In genomic region chr19:51702754-51703654, GRCh38 we compare ENCODE assay signal across 8 cellular contexts. TPM values are rescaled to one million over a fixed set of nuclear protein-coding genes. Genes with fewer than 3 reads are reported as not detected.
A peak's percentile ranks its signal among the peaks of the same experiment; 100 is the strongest.
DNase-seq lines count a peak whose midpoint lies in the region; ATAC-seq and TF ChIP-seq lines count a peak whose summit lies in the region.

No MANE protein-coding gene starts in this region.

- CTCF ChIA-PET in PC-9 (lab: Charles Lee): no interaction called here

- intact Hi-C loops in PC-9 (cut with micrococcal nuclease; ENCODE audit: unreplicated experiment): loop anchor here (1.0 to 10.0 kb wide), 4 partner anchors 14 to 336 kb away; partner anchors contain the start of genes CLDND2, ETFB and ZNF613

- BruUV-seq in PC-9 (replicated peaks; lab: Mats Ljungman, UMichigan): no TSS peak

- DNase-seq in CD4-positive, CD25-positive, alpha-beta regulatory T cell: no peak
- DNase-seq in PC-9 (peak in 1 of 2 experiments; percentile 59), epithelial cell of prostate (ENCODE audit: low read depth, low spot score) (no peak), NOMO-1 treated with DMSO at 0.1 percent for 48 hours (lab: John Stamatoyannopoulos, UW; ENCODE audit: unreplicated experiment) (no peak), AG08395 (ENCODE audit: low spot score) (no peak)
- no peak for DNase-seq in natural killer cell treated with Interleukin-12 subunit alpha and Interleukin-12 subunit beta and Interleukin-15 and Interleukin-18, amount 100 ng/mL, for 72 hours (ENCODE audit: low spot score)

- POLR2A ChIA-PET in PC-9 (lab: Charles Lee; ENCODE audit: unreplicated experiment): interaction anchor here (0.6 to 0.8 kb wide), 4 partner anchors 12 to 132 kb away, joined by 3 to 35 read pairs (median 8); partner anchors contain the start of gene ZNF175

- H3K4me3 Mint-ChIP-seq in CD4-positive, CD25-positive, alpha-beta regulatory T cell: peak overlapping the region; percentile 88 to 97 (median 92)
- peak overlapping the region; percentile 90 for H3K4me3 Mint-ChIP-seq in natural killer cell treated with Interleukin-12 subunit alpha and Interleukin-12 subunit beta and Interleukin-15 and Interleukin-18, amount 100 ng/mL, for 72 hours

- TF ChIP-seq CTCF in PC-9 (conservative IDR thresholded peaks at IDR 0.05): no peak

- H3K27me3 Mint-ChIP-seq in CD4-positive, CD25-positive, alpha-beta regulatory T cell: peaks cover 11% of the 10 kb centered on the region
- H3K27me3 Mint-ChIP-seq in natural killer cell treated with Interleukin-12 subunit alpha and Interleukin-12 subunit beta and Interleukin-15 and Interleukin-18, amount 100 ng/mL, for 72 hours: peaks cover 10% of the 10 kb centered on the region in 2 donors

- peaks cover 0 to 5% (median 0%) of the 10 kb centered on the region in 7 donors for H3K9me3 Mint-ChIP-seq in CD4-positive, CD25-positive, alpha-beta regulatory T cell
- no peaks in the 10 kb centered on the region for H3K9me3 Mint-ChIP-seq in natural killer cell treated with Interleukin-12 subunit alpha and Interleukin-12 subunit beta and Interleukin-15 and Interleukin-18, amount 100 ng/mL, for 72 hours

- no peak overlapping the region for H2AFZ ChIP-seq in PC-9

- peaks cover 11% of the 10 kb centered on the region for H3K79me2 ChIP-seq in PC-9 (ENCODE audit: low read depth)

- peak overlapping the region; percentile 78; the same call in 1 of the 2 replicates for H3K4me2 ChIP-seq in PC-9

- H3F3A ChIP-seq in PC-9 (ENCODE audit: insufficient read depth, low read depth): peaks cover 44% of the 10 kb centered on the region

- H4K20me1 ChIP-seq in PC-9 (ENCODE audit: insufficient read depth): 0 out of 2 replicates have a peak, but pooled peaks cover 7% of the 10 kb centered on the region

- H3K36me3 Mint-ChIP-seq in CD4-positive, CD25-positive, alpha-beta regulatory T cell: peaks cover 21% of the 10 kb centered on the region
- H3K36me3 Mint-ChIP-seq in natural killer cell treated with Interleukin-12 subunit alpha and Interleukin-12 subunit beta and Interleukin-15 and Interleukin-18, amount 100 ng/mL, for 72 hours: peaks cover 13% of the 10 kb centered on the region

- H3K27ac ChIP-seq in CD4-positive, CD25-positive, alpha-beta regulatory T cell (ENCODE audit: insufficient read depth, low read length, poor library complexity, severe bottlenecking): peak overlapping the region; percentile 81
- H3K27ac ChIP-seq in PC-9: no peak overlapping the region
- H3K27ac ChIP-seq in epithelial cell of prostate: peak overlapping the region; percentile 71

- no peaks in the 10 kb centered on the region for H3K9me2 ChIP-seq in PC-9 (ENCODE audit: insufficient read depth)

- H3K4me1 Mint-ChIP-seq in CD4-positive, CD25-positive, alpha-beta regulatory T cell: peaks cover 1 to 42% (median 20%) of the 10 kb centered on the region in 4 donors
- H3K4me1 Mint-ChIP-seq in natural killer cell treated with Interleukin-12 subunit alpha and Interleukin-12 subunit beta and Interleukin-15 and Interleukin-18, amount 100 ng/mL, for 72 hours (ENCODE audit: low read depth in 2 of 2): peaks cover 26 to 38% of the 10 kb centered on the region in 2 donors

- H3K9me3 ChIP-seq in CD4-positive, CD25-positive, alpha-beta regulatory T cell (ENCODE audit: control insufficient read depth in 2 of 2, low read length in 2 of 2): no peaks in the 10 kb centered on the region
- H3K9me3 ChIP-seq in PC-9 (ENCODE audit: insufficient read depth, low read depth): no peaks in the 10 kb centered on the region

- peak overlapping the region; percentile 90 to 92 (median 91) for H3K27ac Mint-ChIP-seq in CD4-positive, CD25-positive, alpha-beta regulatory T cell
- H3K27ac Mint-ChIP-seq in natural killer cell treated with Interleukin-12 subunit alpha and Interleukin-12 subunit beta and Interleukin-15 and Interleukin-18, amount 100 ng/mL, for 72 hours: peak overlapping the region; percentile 95

- H3K36me3 ChIP-seq in CD4-positive, CD25-positive, alpha-beta regulatory T cell (ENCODE audit: control insufficient read depth, insufficient read depth, low read length): no peaks in the 10 kb centered on the region
- peaks cover 10% of the 10 kb centered on the region; the same call in 1 of the 2 replicates for H3K36me3 ChIP-seq in PC-9 (ENCODE audit: low read depth)

- peak overlapping the region; percentile 44 for H3K4me3 ChIP-seq in CD4-positive, CD25-positive, alpha-beta regulatory T cell (ENCODE audit: low read depth, low read length)
- H3K4me3 ChIP-seq in PC-9: no peak overlapping the region

- peaks cover 28% of the 10 kb centered on the region for H3K4me1 ChIP-seq in CD4-positive, CD25-positive, alpha-beta regulatory T cell (ENCODE audit: control insufficient read depth, insufficient read depth, low read length, poor library complexity, severe bottlenecking)
- peaks cover 8% of the 10 kb centered on the region; the same call in 1 of the 2 replicates for H3K4me1 ChIP-seq in PC-9 (replicated peaks; ENCODE audit: insufficient read depth)

- no peak for ATAC-seq in CD4-positive, CD25-positive, alpha-beta regulatory T cell (ENCODE audit: low read depth in 2 of 2)
- no peak for ATAC-seq in natural killer cell treated with Interleukin-12 subunit alpha and Interleukin-12 subunit beta and Interleukin-15 and Interleukin-18, amount 100 ng/mL, for 72 hours
- ATAC-seq in GM21723 (IDR thresholded peaks at IDR 0.05; ENCODE audit: unreplicated experiment) (no peak), GM18870 (IDR thresholded peaks at IDR 0.05; ENCODE audit: unreplicated experiment) (no peak)

- no peaks in the 10 kb centered on the region for H3K27me3 ChIP-seq in CD4-positive, CD25-positive, alpha-beta regulatory T cell (ENCODE audit: control insufficient read depth, insufficient read depth, low read length)
- H3K27me3 ChIP-seq in PC-9 (ENCODE audit: insufficient read depth, low read depth): no peaks in the 10 kb centered on the region

RNA-seq across cellular contexts. Expression of gene SPACA6, which starts 9.9 kb away (rescaled TPM):
- 4.4 TPM for total RNA-seq in CD4-positive, CD25-positive, alpha-beta regulatory T cell
- polyA plus RNA-seq in CD4-positive, CD25-positive, alpha-beta regulatory T cell: 1 to 10 TPM in 3 of 4 donors, under 1 TPM in 1; 0.98 to 5.6 (median 1.6) TPM
- 29.5 and 40.5 TPM in 2 replicates for total RNA-seq in PC-9 (2021)
- total RNA-seq in natural killer cell treated with Interleukin-12 subunit alpha and Interleukin-12 subunit beta and Interleukin-15 and Interleukin-18, amount 100 ng/mL, for 72 hours: 1 to 10 TPM; 2.7 to 3.0 TPM

RNA-seq across cellular contexts. Expression of gene HAS1, which starts 20.8 kb away (rescaled TPM):
- total RNA-seq in CD4-positive, CD25-positive, alpha-beta regulatory T cell: 0.86 TPM
- polyA plus RNA-seq in CD4-positive, CD25-positive, alpha-beta regulatory T cell: not detected
- total RNA-seq in PC-9 (2021): not detected in 2 replicates
- not detected for total RNA-seq in natural killer cell treated with Interleukin-12 subunit alpha and Interleukin-12 subunit beta and Interleukin-15 and Interleukin-18, amount 100 ng/mL, for 72 hours

RNA-seq across cellular contexts. Expression of gene FPR1, which starts 48.7 kb away (rescaled TPM):
- not detected for total RNA-seq in CD4-positive, CD25-positive, alpha-beta regulatory T cell
- polyA plus RNA-seq in CD4-positive, CD25-positive, alpha-beta regulatory T cell: 1 to 10 TPM in 1 of 4 donors, under 1 TPM in 1, not detected in 2; 0.26 to 1.1 TPM
- total RNA-seq in PC-9 (2021): not detected in 2 replicates
- under 1 TPM in 1 of 2 donors, not detected in 1; 0.69 TPM for total RNA-seq in natural killer cell treated with Interleukin-12 subunit alpha and Interleukin-12 subunit beta and Interleukin-15 and Interleukin-18, amount 100 ng/mL, for 72 hours

RNA-seq across cellular contexts. Expression of gene SIGLEC14, which starts 56.4 kb away (rescaled TPM):
- total RNA-seq in CD4-positive, CD25-positive, alpha-beta regulatory T cell: not detected
- polyA plus RNA-seq in CD4-positive, CD25-positive, alpha-beta regulatory T cell: under 1 TPM in 2 of 4 donors, not detected in 2; 0.08 to 0.18 TPM
- total RNA-seq in PC-9 (2021): not detected in 2 replicates
- total RNA-seq in natural killer cell treated with Interleukin-12 subunit alpha and Interleukin-12 subunit beta and Interleukin-15 and Interleukin-18, amount 100 ng/mL, for 72 hours: not detected

RNA-seq across cellular contexts. Expression of gene FPR2, which starts 58.0 kb away (rescaled TPM):
- total RNA-seq in CD4-positive, CD25-positive, alpha-beta regulatory T cell: not detected
- not detected for polyA plus RNA-seq in CD4-positive, CD25-positive, alpha-beta regulatory T cell
- total RNA-seq in PC-9 (2021): not detected in 2 replicates
- under 1 TPM; 0.31 to 0.56 TPM for total RNA-seq in natural killer cell treated with Interleukin-12 subunit alpha and Interleukin-12 subunit beta and Interleukin-15 and Interleukin-18, amount 100 ng/mL, for 72 hours
